ENCODE assay signal across 23 cellular contexts in genomic region chr6:140697585-140697984, GRCh38.
"Had no signal": no experiment of that assay in that cellular context is flagged by ENCODE, and none has a peak within 500 bp of the region (broad histone marks: within the 10 kb centered on the region; RNA-seq: fewer than 3 reads in every experiment).

No MANE protein-coding gene starts in this region.

- ATAC-seq: Panc1, PC-3 had no signal

- DNase-seq: KBM-7; MV-4-11; NCI-H1048; NCI-H1105; NCI-H1436 treated with DMSO at 0.1 percent for 48 hours; NCI-H187; NCI-H2029; NCI-H2081 treated with DMSO at 0.1 percent for 48 hours; NCI-H2171; NCI-H226; NCI-H446; NCI-H510A; NCI-H524 treated with DMSO at 0.1 percent for 48 hours; NCI-H69; NK-92 treated with Interleukin-12 subunit alpha and Interleukin-12 subunit beta, amount 100 ng/mL, for 24 hours; PC-3; SHP77; SK-N-SH; SW 1271; T-helper 1 cell had no signal

- H3K27ac ChIP-seq: HL-60, RWPE1 had no signal
